In the genomic region with DNA sequence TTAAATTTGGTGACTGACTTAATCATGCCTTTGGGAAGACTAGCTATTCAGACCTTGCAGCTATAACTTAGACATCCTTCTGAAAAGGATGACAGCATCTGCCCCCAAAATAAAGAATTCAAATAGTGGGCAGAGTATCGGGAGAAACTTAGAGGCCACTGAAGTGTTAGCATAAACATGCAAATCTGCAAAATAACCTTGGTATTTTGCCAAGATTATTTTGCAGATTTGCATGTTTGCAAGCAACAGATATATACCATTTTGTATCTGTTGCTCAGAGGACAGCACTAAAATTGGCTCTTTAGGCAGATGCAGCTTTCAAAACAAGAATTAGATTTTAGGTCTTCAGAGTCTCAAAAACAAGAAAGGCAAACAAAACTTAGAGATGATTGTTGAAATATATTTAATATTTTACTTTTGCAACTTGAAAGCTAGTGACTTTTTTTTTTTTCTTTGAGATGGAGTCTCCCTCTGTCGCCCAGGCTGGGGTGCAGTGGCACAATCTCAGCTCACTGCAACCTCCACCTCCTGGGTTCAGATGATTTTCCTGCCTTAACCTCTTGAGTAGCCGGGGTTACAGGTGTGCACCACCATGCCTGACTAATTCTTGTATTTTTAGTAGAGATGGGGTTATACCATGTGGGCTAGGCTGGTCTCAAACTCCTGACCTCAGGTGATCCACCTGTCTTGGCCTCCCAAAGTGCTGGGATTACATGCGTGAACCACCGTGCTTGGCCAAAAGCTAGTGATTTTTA, we compare ENCODE assay signal across 20 cellular contexts.
"Had no signal": no experiment of that assay in that cellular context is flagged by ENCODE, and none has a peak within 500 bp of the region (broad histone marks: within the 10 kb centered on the region; RNA-seq: fewer than 3 reads in every experiment).

No MANE protein-coding gene starts in this region.

- H3K36me3 ChIP-seq: cardiac muscle cell, right lobe of liver, vagina had no signal

- DNase-seq: activated gamma-delta T cell treated with Interleukin-2 at 50 U/mL for 16 hours; activated T-cell treated with anti-CD3 and anti-CD28 coated beads, Interleukin-2, amount 50 U/mL, for 1 hour; anterior cingulate cortex; body of pancreas; cortex of kidney; kidney; naive thymus-derived CD4-positive, alpha-beta T cell; posterior cingulate gyrus; right lobe of liver; stimulated activated CD4-positive, alpha-beta T cell treated with anti-CD3 and anti-CD28 coated beads, Interleukin-15, amount 100 ng/mL, for 24 hours had no signal

- ATAC-seq: body of pancreas; left lobe of liver; naive thymus-derived CD4-positive, alpha-beta T cell; right lobe of liver; stimulated activated memory B cell treated with anti-CD40 and anti-IgM and Interleukin-4, amounts not matched to agents 10 μg/mL and 1 μg/mL and 100 μg/mL, for 72 hours had no signal

- H3K4me1 Mint-ChIP-seq: neural crest cell had no signal

- H3K27me3 Mint-ChIP-seq: stimulated activated memory B cell treated with anti-CD40 and anti-IgM and Interleukin-4, amounts not matched to agents 10 μg/mL and 1 μg/mL and 100 μg/mL, for 72 hours had no signal

- H3K4me1 ChIP-seq: body of pancreas, right lobe of liver, vagina had no signal

- H3K27ac Mint-ChIP-seq: activated naive CD4-positive, alpha-beta T cell treated with anti-CD3 and anti-CD28 coated beads, Interleukin-2, amount 50 U/mL, for 24 hours; naive thymus-derived CD4-positive, alpha-beta T cell had no signal

- H3K4me3 Mint-ChIP-seq: activated naive CD4-positive, alpha-beta T cell treated with anti-CD3 and anti-CD28 coated beads, Interleukin-2, amount 50 U/mL, for 24 hours; naive thymus-derived CD4-positive, alpha-beta T cell; neural crest cell; stimulated activated memory B cell treated with anti-CD40 and anti-IgM and Interleukin-4, amounts not matched to agents 10 μg/mL and 1 μg/mL and 100 μg/mL, for 72 hours had no signal

- H3K9me3 ChIP-seq: body of pancreas, right lobe of liver, vagina had no signal

- H3K27me3 ChIP-seq: body of pancreas, cardiac muscle cell, right lobe of liver, vagina had no signal

- H3K36me3 Mint-ChIP-seq: activated naive CD4-positive, alpha-beta T cell treated with anti-CD3 and anti-CD28 coated beads, Interleukin-2, amount 50 U/mL, for 24 hours had no signal

- H3K27ac ChIP-seq: body of pancreas, cardiac muscle cell, epithelial cell of prostate, right lobe of liver, skin epidermis, vagina, VCaP had no signal

- H3K4me3 ChIP-seq: body of pancreas, cardiac muscle cell, lung, right lobe of liver, skin epidermis, vagina had no signal
